ENCODE assay signal across 12 cellular contexts in the genomic region with DNA sequence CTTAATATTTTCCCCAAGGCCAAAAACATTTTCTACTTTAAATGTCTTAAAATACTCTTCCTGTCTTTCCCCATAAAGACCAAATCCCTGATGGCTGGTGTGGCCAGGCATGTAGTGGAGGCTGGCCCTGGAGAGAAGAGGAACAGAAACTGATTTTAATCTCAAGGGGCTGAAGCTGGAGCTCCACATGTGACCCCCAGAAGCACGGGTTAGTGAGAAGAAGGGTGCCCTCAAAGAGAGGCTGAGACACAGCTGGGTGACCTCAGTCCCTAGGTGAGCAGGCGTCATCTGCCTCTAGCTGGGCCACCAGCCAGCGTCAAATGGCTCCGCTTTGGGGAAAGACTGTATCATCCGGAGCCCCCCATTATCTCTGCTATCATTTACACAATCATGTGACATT. TPM values are rescaled to one million over a fixed set of nuclear protein-coding genes. Genes with fewer than 3 reads are reported as not detected.
A peak's percentile ranks its signal among the peaks of the same experiment; 100 is the strongest.
DNase-seq lines count a peak whose midpoint lies in the region; ATAC-seq and TF ChIP-seq lines count a peak whose summit lies in the region.
"Had no signal": no experiment of that assay in that cellular context is flagged by ENCODE, and none has a peak within 500 bp of the region (broad histone marks: within the 10 kb centered on the region; RNA-seq: fewer than 3 reads in every experiment).

No MANE protein-coding gene starts in this region.

- peak; percentile 94 for ATAC-seq in GM18873 (IDR thresholded peaks at IDR 0.05; ENCODE audit: low FRiP score, unreplicated experiment)
- peak; percentile 100 for ATAC-seq in GM21786 (IDR thresholded peaks at IDR 0.05; ENCODE audit: unreplicated experiment)
- ATAC-seq in HG03432 (IDR thresholded peaks at IDR 0.05; ENCODE audit: unreplicated experiment), result peak; percentile 98

- H3K27ac Mint-ChIP-seq in Calu3 (ENCODE audit: unreplicated experiment), result no peak overlapping the region
- H3K27ac Mint-ChIP-seq: activated CD4-positive, alpha-beta memory T cell treated with anti-CD3 and anti-CD28 coated beads for 36 hours; brain; stimulated activated naive CD8-positive, alpha-beta T cell treated with anti-CD3 and anti-CD28 coated beads, Interleukin-15, Interleukin-2, amounts not matched to agents 100 ng/mL and 50 ng/mL, for 24 hours had no signal

- no peak for TF ChIP-seq CTCF in coronary artery (IDR thresholded peaks at IDR 0.05)
- TF ChIP-seq CTCF in Calu3 (IDR thresholded peaks at IDR 0.05; ENCODE audit: unreplicated experiment), result no peak
- no peak for TF ChIP-seq CTCF in transverse colon (IDR thresholded peaks at IDR 0.05)

- no peaks in the 10 kb centered on the region for H3K4me1 ChIP-seq in transverse colon

- H3K4me3 Mint-ChIP-seq in Calu3 (ENCODE audit: low read depth, unreplicated experiment), result no peak overlapping the region
- H3K4me3 Mint-ChIP-seq: activated CD4-positive, alpha-beta memory T cell treated with anti-CD3 and anti-CD28 coated beads for 36 hours; brain; stimulated activated naive CD8-positive, alpha-beta T cell treated with anti-CD3 and anti-CD28 coated beads, Interleukin-15, Interleukin-2, amounts not matched to agents 100 ng/mL and 50 ng/mL, for 24 hours had no signal

- peaks cover 8% of the 10 kb centered on the region for H3K9me3 Mint-ChIP-seq in Calu3 (ENCODE audit: low read depth, unreplicated experiment)

- CTCF ChIA-PET in Calu3 (lab: Charles Lee), result no interaction called here

- DNase-seq in midbrain (lab: John Stamatoyannopoulos, UW), result peak; percentile 15
- DNase-seq in HT-29 (ENCODE audit: low spot score), result no peak
- DNase-seq in coronary artery (ENCODE audit: low spot score), result no peak
- no peak for DNase-seq in Calu3
- no peak for DNase-seq in transverse colon
- DNase-seq: activated CD4-positive, alpha-beta memory T cell treated with anti-CD3 and anti-CD28 coated beads for 36 hours; NCI-H1694 had no signal

- H3K36me3 Mint-ChIP-seq in Calu3 (ENCODE audit: insufficient read depth, unreplicated experiment), result no peaks in the 10 kb centered on the region
- H3K36me3 Mint-ChIP-seq: activated CD4-positive, alpha-beta memory T cell treated with anti-CD3 and anti-CD28 coated beads for 36 hours; brain had no signal

- BruUV-seq in Calu3 (replicated peaks; lab: Mats Ljungman, UMichigan), result no TSS peak

- intact Hi-C loops in Calu3 (cut with micrococcal nuclease; ENCODE audit: unreplicated experiment) (no loop called here), transverse colon (cut with DNase I; ENCODE audit: low total_unique reads) (no loop called here)

- TF ChIP-seq EP300 in transverse colon (IDR thresholded peaks at IDR 0.05; ENCODE audit: low read depth), result no peak

- peaks cover 9% of the 10 kb centered on the region for H3K4me1 Mint-ChIP-seq in Calu3 (ENCODE audit: low read depth, unreplicated experiment)

- H3K27me3 ChIP-seq in transverse colon, result no peaks in the 10 kb centered on the region

- no peak for TF ChIP-seq POLR2A in transverse colon (IDR thresholded peaks at IDR 0.05)

- H3K27me3 Mint-ChIP-seq in Calu3 (ENCODE audit: unreplicated experiment), result no peaks in the 10 kb centered on the region
- H3K27me3 Mint-ChIP-seq: brain had no signal

- H3K9me3 ChIP-seq in transverse colon, result peaks cover 0 to 7% of the 10 kb centered on the region in 2 donors

- H3K36me3 ChIP-seq in transverse colon, result no peaks in the 10 kb centered on the region

- in situ Hi-C loops in transverse colon (cut with MboI; ENCODE audit: low pct_ligation_motif_present in 1 of 4, low pct_unique_long_range_greater_than_20kb in 1 of 4, low sequenced_read_pairs in 3 of 4), result no loop called here

- no peak overlapping the region for H3K27ac ChIP-seq in coronary artery
- H3K27ac ChIP-seq in transverse colon, result no peak overlapping the region

- no peak overlapping the region for H3K4me3 ChIP-seq in coronary artery
- H3K4me3 ChIP-seq in transverse colon, result no peak overlapping the region

- WGBS in transverse colon (ENCODE audit: low coverage in 1 of 2), 2 donors, result 79% methylated on average over 5 of the region's 5 CpGs; no CpG with 5 or more reads in 1 of the 2 donors

RNA-seq across cellular contexts. Expression of gene TMEM18, which starts 19.3 kb away (rescaled TPM):
- total RNA-seq in HT-29 (2014; rRNA removed; shearing (Covaris generic)), result 11.5 and 12.6 TPM in 2 replicates
- total RNA-seq in Calu3 (2022), result 18.9 and 19.0 TPM in 2 replicates
- 10 to 100 TPM; 11.0 to 31.0 (median 14.5) TPM for total RNA-seq in transverse colon
